In the genomic region with DNA sequence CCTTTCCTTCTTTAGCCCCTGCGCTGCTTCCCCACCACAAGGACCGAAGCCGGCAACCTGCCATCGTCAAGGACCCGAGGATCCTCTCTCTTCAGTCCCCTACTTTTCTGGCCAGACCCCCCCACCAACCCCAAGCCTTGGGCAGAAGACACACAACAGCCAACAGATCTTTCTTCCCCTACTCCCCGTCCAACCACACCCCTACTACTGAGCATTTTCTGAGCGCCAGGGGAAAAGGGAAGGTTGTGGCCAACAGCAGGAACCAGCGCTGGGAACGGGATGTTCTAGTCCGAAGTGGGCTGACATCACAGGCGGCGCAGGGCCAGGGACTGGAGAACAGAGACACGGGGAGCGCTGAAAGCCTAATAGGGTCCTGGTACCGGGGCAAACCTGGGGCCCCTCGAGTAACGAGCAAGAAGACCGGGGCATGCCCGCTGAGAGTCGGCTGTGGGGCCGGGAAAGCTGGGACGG, we compare ENCODE assay signal across 8 cellular contexts. TPM values are rescaled to one million over a fixed set of nuclear protein-coding genes. Genes with fewer than 3 reads are reported as not detected.
DNase-seq lines count a peak whose midpoint lies in the region; ATAC-seq and TF ChIP-seq lines count a peak whose summit lies in the region.

No MANE protein-coding gene starts in this region.

- TF ChIP-seq CTCF in HFFc6 (IDR thresholded peaks at IDR 0.05) (no peak), nephron progenitor cell (IDR thresholded peaks at IDR 0.05) (no peak)
- no peak for TF ChIP-seq CTCF in activated CD8-positive, alpha-beta T cell treated with anti-CD3 and anti-CD28 coated beads for 36 hours (IDR thresholded peaks at IDR 0.05)

- H3K36me3 ChIP-seq in BLaER1: peaks cover 41% of the 10 kb centered on the region

- H3K4me2 ChIP-seq in BLaER1: peak overlapping the region; percentile 98

- peak overlapping the region; percentile 90 for H3K9ac ChIP-seq in BLaER1

- no peak overlapping the region for H3K27ac Mint-ChIP-seq in HFFc6
- H3K27ac Mint-ChIP-seq in activated CD8-positive, alpha-beta T cell treated with anti-CD3 and anti-CD28 coated beads for 36 hours: no peak overlapping the region
- peak overlapping the region; percentile 98 for H3K27ac Mint-ChIP-seq in nephron progenitor cell

- H3K4me3 Mint-ChIP-seq in HFFc6 (no peak overlapping the region; the same call in 1 of the 2 replicates), nephron progenitor cell (peak overlapping the region; percentile 96)
- no peak overlapping the region for H3K4me3 Mint-ChIP-seq in activated CD8-positive, alpha-beta T cell treated with anti-CD3 and anti-CD28 coated beads for 36 hours

- intact Hi-C loops in activated CD8-positive, alpha-beta T cell treated with anti-CD3 and anti-CD28 coated beads for 36 hours (cut with micrococcal nuclease): loop anchor here (1.0 to 2.0 kb wide), 2 partner anchors 12 to 27 kb away; a partner anchor contains a TSS

- peak overlapping the region; percentile 88 for H3K4me3 ChIP-seq in BLaER1

- H3K9me3 Mint-ChIP-seq in HFFc6 (no peaks in the 10 kb centered on the region), nephron progenitor cell (no peaks in the 10 kb centered on the region)
- no peaks in the 10 kb centered on the region for H3K9me3 Mint-ChIP-seq in activated CD8-positive, alpha-beta T cell treated with anti-CD3 and anti-CD28 coated beads for 36 hours

- DNase-seq in HFFc6 (peak; percentile 63), fibroblast of the conjunctiva (ENCODE audit: low read depth) (peak; percentile 81), nephron progenitor cell (peak; percentile 52), ecto neural progenitor cell (ENCODE audit: low spot score) (no peak)
- DNase-seq in activated CD8-positive, alpha-beta T cell treated with anti-CD3 and anti-CD28 coated beads for 36 hours: peak; percentile 66
- DNase-seq in central memory CD4-positive, alpha-beta T cell: no peak

- H3K27me3 Mint-ChIP-seq in HFFc6 (ENCODE audit: insufficient read depth) (peaks cover 28% of the 10 kb centered on the region), nephron progenitor cell (ENCODE audit: low read depth, poor library complexity) (no peaks in the 10 kb centered on the region)
- no peaks in the 10 kb centered on the region for H3K27me3 Mint-ChIP-seq in activated CD8-positive, alpha-beta T cell treated with anti-CD3 and anti-CD28 coated beads for 36 hours

- peaks cover 7% of the 10 kb centered on the region for H3K4me1 Mint-ChIP-seq in HFFc6 (ENCODE audit: low read depth)
- H3K4me1 Mint-ChIP-seq in activated CD8-positive, alpha-beta T cell treated with anti-CD3 and anti-CD28 coated beads for 36 hours (ENCODE audit: low read depth): peaks cover 38% of the 10 kb centered on the region
- peaks cover 12% of the 10 kb centered on the region for H3K4me1 Mint-ChIP-seq in nephron progenitor cell

- H3K36me3 Mint-ChIP-seq in HFFc6 (ENCODE audit: low read depth): peaks cover 8% of the 10 kb centered on the region; the same call in 1 of the 2 replicates
- peaks cover 38% of the 10 kb centered on the region for H3K36me3 Mint-ChIP-seq in activated CD8-positive, alpha-beta T cell treated with anti-CD3 and anti-CD28 coated beads for 36 hours (ENCODE audit: low read depth)
- H3K36me3 Mint-ChIP-seq in nephron progenitor cell (ENCODE audit: low read depth): peaks cover 20% of the 10 kb centered on the region

- no peaks in the 10 kb centered on the region for H3K9me3 ChIP-seq in BLaER1

- ATAC-seq in activated CD8-positive, alpha-beta T cell treated with anti-CD3 and anti-CD28 coated beads for 36 hours: no peak
- no peak for ATAC-seq in GM19035 (IDR thresholded peaks at IDR 0.05; ENCODE audit: unreplicated experiment)

- POLR2A ChIA-PET in activated CD8-positive, alpha-beta T cell treated with anti-CD3 and anti-CD28 coated beads for 36 hours (lab: Charles Lee): interaction anchor here (0.7 to 22.8 kb wide), 9 partner anchors 9 to 98 kb away, joined by 3 to 476 read pairs (median 7); a partner anchor contains a TSS

- CTCF ChIA-PET in activated CD8-positive, alpha-beta T cell treated with anti-CD3 and anti-CD28 coated beads for 36 hours (lab: Charles Lee): interaction anchor here (0.9 to 1.8 kb wide), 5 partner anchors 12 to 72 kb away, joined by 3 to 10 read pairs (median 3); no protein-coding TSS in a partner anchor

- peak overlapping the region; percentile 82 for H3K27ac ChIP-seq in BLaER1

- no peaks in the 10 kb centered on the region for H3K27me3 ChIP-seq in BLaER1

- H3K4me1 ChIP-seq in BLaER1: peaks cover 53% of the 10 kb centered on the region

- peaks cover 40% of the 10 kb centered on the region for H4K20me1 ChIP-seq in BLaER1

RNA-seq across cellular contexts. Expression of a gene that starts 0.5 kb away (rescaled TPM):
- total RNA-seq in HFFc6 (2021; fragmentation: NEBNext Ultra II Directional; extraction: Animal tissue kit (Norgen Biotek cat#: 25700)): 10 to 100 TPM; 18.9 to 31.8 (median 26.9) TPM
- 100 to 1,000 TPM; 123 to 129 TPM for total RNA-seq in activated CD8-positive, alpha-beta T cell treated with anti-CD3 and anti-CD28 coated beads for 36 hours

RNA-seq across cellular contexts. Expression of a gene that starts 11.1 kb away (rescaled TPM):
- total RNA-seq in HFFc6 (2021; fragmentation: NEBNext Ultra II Directional; extraction: Animal tissue kit (Norgen Biotek cat#: 25700)): 10 to 100 TPM; 37.0 to 47.6 (median 44.5) TPM
- 10 to 100 TPM; 30.0 to 33.7 TPM for total RNA-seq in activated CD8-positive, alpha-beta T cell treated with anti-CD3 and anti-CD28 coated beads for 36 hours

RNA-seq across cellular contexts. Expression of a gene that starts 24.5 kb away (rescaled TPM):
- total RNA-seq in HFFc6 (2021; fragmentation: NEBNext Ultra II Directional; extraction: Animal tissue kit (Norgen Biotek cat#: 25700)): 10 to 100 TPM; 13.8 to 18.8 (median 17.5) TPM
- 10 to 100 TPM; 33.4 to 35.9 TPM for total RNA-seq in activated CD8-positive, alpha-beta T cell treated with anti-CD3 and anti-CD28 coated beads for 36 hours

RNA-seq across cellular contexts. Expression of a gene that starts 27.8 kb away (rescaled TPM):
- total RNA-seq in HFFc6 (2021; fragmentation: NEBNext Ultra II Directional; extraction: Animal tissue kit (Norgen Biotek cat#: 25700)): under 1 TPM; 0.24 to 0.54 (median 0.41) TPM
- 1 to 10 TPM; 4.0 to 4.9 TPM for total RNA-seq in activated CD8-positive, alpha-beta T cell treated with anti-CD3 and anti-CD28 coated beads for 36 hours

RNA-seq across cellular contexts. Expression of a gene that starts 33.4 kb away (rescaled TPM):
- under 1 TPM; 0.14 to 0.30 (median 0.21) TPM for total RNA-seq in HFFc6 (2021; fragmentation: NEBNext Ultra II Directional; extraction: Animal tissue kit (Norgen Biotek cat#: 25700))
- under 1 TPM in 1 of 2 experiments, not detected in 1; 0.09 TPM for total RNA-seq in activated CD8-positive, alpha-beta T cell treated with anti-CD3 and anti-CD28 coated beads for 36 hours

Comparison
In these comparisons a context has a peak if more than half of its experiments do, and no peak if none do; other contexts are left out.
1. DNase-seq: peak in HFFc6 (single experiment), activated CD8-positive, alpha-beta T cell treated with anti-CD3 and anti-CD28 coated beads for 36 hours (single experiment), fibroblast of the conjunctiva (single experiment) and nephron progenitor cell (single experiment); none in central memory CD4-positive, alpha-beta T cell (single experiment) and ecto neural progenitor cell (single experiment).